ENCODE assay signal across 9 cellular contexts in genomic region chr9:91191443-91192378, GRCh38.
DNase-seq lines count a peak whose midpoint lies in the region; ATAC-seq and TF ChIP-seq lines count a peak whose summit lies in the region.
"Had no signal": no experiment of that assay in that cellular context is flagged by ENCODE, and none has a peak within 500 bp of the region (broad histone marks: within the 10 kb centered on the region; RNA-seq: fewer than 3 reads in every experiment).

No MANE protein-coding gene starts in this region.

- intact Hi-C loops in body of pancreas (cut with DNase I), result no loop called here

- H3K36me3 ChIP-seq in body of pancreas (replicated peaks in 1 of 2; ENCODE audit: insufficient read depth in 1 of 2, low read depth in 2 of 2) (no peaks in the 10 kb centered on the region), rectal smooth muscle tissue (ENCODE audit: control insufficient read depth, insufficient read depth, low read length) (no peaks in the 10 kb centered on the region)

- H3K4me3 ChIP-seq in body of pancreas (no peak overlapping the region), rectal smooth muscle tissue (ENCODE audit: low read length) (no peak overlapping the region)

- H3K9ac ChIP-seq in rectal smooth muscle tissue (ENCODE audit: low read length), result no peak overlapping the region

- H3K27me3 ChIP-seq in body of pancreas (no peaks in the 10 kb centered on the region), rectal smooth muscle tissue (ENCODE audit: control insufficient read depth, insufficient read depth, low read length) (no peaks in the 10 kb centered on the region)

- no peaks in the 10 kb centered on the region for H3K9me3 ChIP-seq in body of pancreas

- peak; percentile 58 for ATAC-seq in GM19025 (IDR thresholded peaks at IDR 0.05; ENCODE audit: low read depth, unreplicated experiment)
- ATAC-seq in HG03159 (IDR thresholded peaks at IDR 0.05; ENCODE audit: unreplicated experiment), result peak; percentile 46
- no peak for ATAC-seq in body of pancreas
- ATAC-seq: esophagus mucosa had no signal

- H3K27ac ChIP-seq in body of pancreas (peak overlapping the region; percentile 55 to 100 (median 99)), rectal smooth muscle tissue (ENCODE audit: low read depth, low read length) (peak overlapping the region; percentile 96)

- TF ChIP-seq CTCF in body of pancreas (IDR thresholded peaks at IDR 0.05) (no peak), GM13976 (IDR thresholded peaks at IDR 0.05; ENCODE audit: borderline replicate concordance, control extremely low read depth, extremely low read depth, insufficient read depth, missing control alignments) (no peak)

- DNase-seq in body of pancreas (no peak), ecto neural progenitor cell (ENCODE audit: low spot score) (no peak), NOMO-1 (lab: John Stamatoyannopoulos, UW; ENCODE audit: unreplicated experiment in 2 of 2) (no peak), GM13976 (ENCODE audit: low spot score) (no peak)
- DNase-seq in stimulated activated CD4-positive, alpha-beta T cell treated with anti-CD3 and anti-CD28 coated beads, Interleukin-4, amount 100 ng/mL, for 1 hour, result no peak

- H3K4me1 ChIP-seq in body of pancreas, result peaks cover 52% of the 10 kb centered on the region
- peaks cover 18% of the 10 kb centered on the region for H3K4me1 ChIP-seq in rectal smooth muscle tissue (ENCODE audit: control insufficient read depth, insufficient read depth, low read length)

- no peak for TF ChIP-seq POLR2A in body of pancreas (IDR thresholded peaks at IDR 0.05)

- in situ Hi-C loops in GM13976 (cut with MboI; ENCODE audit: low sequenced_read_pairs, unreplicated experiment), result no loop called here

- WGBS in body of pancreas, 2 donors, result 75 to 90% methylated on average over 12 to 18 of the region's 18 CpGs
